ENCODE assay signal across 29 cellular contexts in the genomic region with DNA sequence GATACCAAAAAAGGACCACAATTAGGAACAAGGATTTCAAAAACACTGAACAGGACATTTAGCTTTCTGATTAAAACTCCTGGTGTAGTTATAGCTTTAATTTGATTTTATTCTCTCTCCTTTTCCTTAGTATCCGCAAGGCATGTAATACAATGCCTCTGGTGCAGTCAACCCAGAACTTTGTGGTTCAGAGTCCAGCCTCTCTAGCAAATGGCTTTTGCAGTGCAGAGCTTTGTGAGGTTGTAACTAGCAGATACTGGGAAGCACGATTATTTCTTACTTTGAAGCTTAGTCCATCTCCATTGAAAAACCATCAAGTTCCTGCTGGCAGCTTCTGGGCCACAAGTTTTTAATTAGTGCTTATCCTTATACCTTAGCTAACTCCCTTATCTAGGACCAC.
"Had no signal": no experiment of that assay in that cellular context is flagged by ENCODE, and none has a peak within 500 bp of the region (broad histone marks: within the 10 kb centered on the region; RNA-seq: fewer than 3 reads in every experiment).

No MANE protein-coding gene starts in this region.

- H3K4me2 ChIP-seq: neural progenitor cell had no signal

- H3K27ac ChIP-seq: left lung, lower lobe of right lung, neural progenitor cell, neutrophil, parathyroid adenoma, psoas muscle, sigmoid colon, spleen, suprapubic skin, thoracic aorta, tibial artery, upper lobe of right lung, uterus had no signal

- H3K9ac ChIP-seq: neural progenitor cell, parathyroid adenoma had no signal

- H3K4me1 ChIP-seq: left lung, lower lobe of right lung, neural progenitor cell, parathyroid adenoma, psoas muscle, sigmoid colon, spleen, suprapubic skin, tibial artery, upper lobe of right lung, uterus had no signal

- ATAC-seq: left cardiac atrium; left lung; lower lobe of right lung; natural killer cell; psoas muscle; right cardiac atrium; stimulated activated effector memory CD8-positive, alpha-beta T cell treated with anti-CD3 and anti-CD28 coated beads, Interleukin-12 subunit alpha, Interleukin-12 subunit beta, amount 100 ng/mL, for 72 hours; upper lobe of right lung had no signal

- DNase-seq: hypothalamus; immature natural killer cell; kidney; left cardiac atrium; left lung; lower lobe of right lung; mammary epithelial cell; mesenchymal stem cell; naive B cell; natural killer cell; nephron progenitor cell; occipital lobe; psoas muscle; right cardiac atrium; sigmoid colon; small intestine; spleen; stimulated activated CD4-positive, alpha-beta T cell treated with anti-CD3 and anti-CD28 coated beads, Interleukin-4, amount 100 ng/mL, for 24 hours; stimulated activated naive CD4-positive, alpha-beta T cell; tibial artery; trophoblast cell; upper lobe of right lung; uterus had no signal

- H3K4me3 ChIP-seq: left lung, lower lobe of right lung, neural progenitor cell, psoas muscle, sigmoid colon, spleen, suprapubic skin, thoracic aorta, tibial artery, upper lobe of right lung, uterus had no signal

- H3K79me2 ChIP-seq: parathyroid adenoma had no signal

- H3K27me3 ChIP-seq: left lung, neural progenitor cell, neutrophil, sigmoid colon, spleen, suprapubic skin, tibial artery, upper lobe of right lung, uterus had no signal

- H3K36me3 ChIP-seq: left lung, lower lobe of right lung, neural progenitor cell, neutrophil, sigmoid colon, spleen, suprapubic skin, thoracic aorta, tibial artery, upper lobe of right lung, uterus had no signal
